14 cellular contexts compared by ENCODE assay signal in genomic region chr1:221911714-221912113, GRCh38.
A peak's percentile ranks its signal among the peaks of the same experiment; 100 is the strongest.
DNase-seq lines count a peak whose midpoint lies in the region; ATAC-seq and TF ChIP-seq lines count a peak whose summit lies in the region.
"Had no signal": no experiment of that assay in that cellular context is flagged by ENCODE, and none has a peak within 500 bp of the region (broad histone marks: within the 10 kb centered on the region; RNA-seq: fewer than 3 reads in every experiment).

No MANE protein-coding gene starts in this region.

- no peaks in the 10 kb centered on the region for H4K20me1 ChIP-seq in KMS-11 (ENCODE audit: insufficient read depth)

- H3K4me2 ChIP-seq in KMS-11, result peak overlapping the region; percentile 28; the same call in 1 of the 2 replicates

- no peak for TF ChIP-seq CTCF in KMS-11 (conservative IDR thresholded peaks at IDR 0.05; ENCODE audit: low read depth, low read length)
- no peak for TF ChIP-seq CTCF in brain microvascular endothelial cell (IDR thresholded peaks at IDR 0.05; ENCODE audit: low read depth, low read length, missing control alignments)

- 63 to 70% methylated on average over 1 of the region's 1 CpG for WGBS in aorta, 2 donors

- no peaks in the 10 kb centered on the region for H3K9me3 ChIP-seq in aorta (ENCODE audit: control insufficient read depth, low read length)
- H3K9me3 ChIP-seq: Caco-2 had no signal

- H3K27ac ChIP-seq in KMS-11 (no peak overlapping the region), aorta (ENCODE audit: low read depth in 1 of 2, low read length in 2 of 2) (no peak overlapping the region), brain microvascular endothelial cell (no peak overlapping the region)
- H3K27ac ChIP-seq: VCaP had no signal

- ATAC-seq in GM18505 (IDR thresholded peaks at IDR 0.05; ENCODE audit: unreplicated experiment) (peak; percentile 74), GM19395 (IDR thresholded peaks at IDR 0.05; ENCODE audit: unreplicated experiment) (peak; percentile 81), HG02870 (IDR thresholded peaks at IDR 0.05; ENCODE audit: unreplicated experiment) (peak; percentile 70), GM19397 (IDR thresholded peaks at IDR 0.05; ENCODE audit: unreplicated experiment) (no peak), aorta (ENCODE audit: low FRiP score) (no peak), HG03520 (IDR thresholded peaks at IDR 0.05; ENCODE audit: unreplicated experiment) (no peak)
- ATAC-seq: activated CD8-positive, alpha-beta memory T cell treated with anti-CD3 and anti-CD28 coated beads, Interleukin-2, amount 10 ng/mL, durations not matched to agents 7 days and 5 days had no signal

- no peak overlapping the region for H2AFZ ChIP-seq in KMS-11 (ENCODE audit: low read depth)

- no peak overlapping the region for H3K9ac ChIP-seq in KMS-11

- H3K27me3 ChIP-seq in KMS-11 (ENCODE audit: insufficient read depth, low read depth) (no peaks in the 10 kb centered on the region), aorta (ENCODE audit: control insufficient read depth in 1 of 2, insufficient read depth in 2 of 2, low read length in 1 of 2) (no peaks in the 10 kb centered on the region), brain microvascular endothelial cell (replicated peaks) (no peaks in the 10 kb centered on the region)

- H3K4me3 ChIP-seq in KMS-11 (IDR thresholded peaks at IDR 0.05; ENCODE audit: insufficient read depth, low read depth, low read length) (no peak overlapping the region), aorta (ENCODE audit: low read length in 2 of 2) (no peak overlapping the region), brain microvascular endothelial cell (ENCODE audit: low read depth, low read length) (no peak overlapping the region)

- no peaks in the 10 kb centered on the region for H3K36me3 ChIP-seq in KMS-11 (ENCODE audit: insufficient read depth)
- no peaks in the 10 kb centered on the region for H3K36me3 ChIP-seq in aorta (ENCODE audit: control insufficient read depth in 1 of 2, insufficient read depth in 2 of 2, low read length in 1 of 2)
- no peaks in the 10 kb centered on the region for H3K36me3 ChIP-seq in brain microvascular endothelial cell (replicated peaks)

- in situ Hi-C loops in brain microvascular endothelial cell (cut with HindIII; ENCODE audit: low pct_ligation_motif_present, low sequenced_read_pairs), result no loop called here

- intact Hi-C loops in aorta (cut with DNase I), result no loop called here

- no peak for TF ChIP-seq POLR2A in GM18505 (IDR thresholded peaks at IDR 0.05; ENCODE audit: borderline replicate concordance, extremely low read depth, insufficient read depth, insufficient read length)

- H3K79me2 ChIP-seq in KMS-11 (ENCODE audit: insufficient read depth, low read depth), result no peaks in the 10 kb centered on the region

- DNase-seq in aorta (no peak), brain microvascular endothelial cell (no peak)
- DNase-seq: activated CD8-positive, alpha-beta memory T cell treated with anti-CD3 and anti-CD28 coated beads, Interleukin-2, amount 10 ng/mL, durations not matched to agents 7 days and 5 days; activated gamma-delta T cell treated with Interleukin-2 at 50 U/mL for 16 hours; Caco-2; hypothalamus; NCI-H1417 treated with DMSO at 0.1 percent for 48 hours had no signal

- peaks cover 15% of the 10 kb centered on the region for H3K4me1 ChIP-seq in KMS-11 (ENCODE audit: low read depth, poor library complexity, severe bottlenecking)
- H3K4me1 ChIP-seq in aorta (ENCODE audit: control insufficient read depth in 1 of 2, insufficient read depth in 2 of 2, low read length in 2 of 2), result no peaks in the 10 kb centered on the region
- H3K4me1 ChIP-seq: Caco-2 had no signal

Comparison
In these comparisons a context has a peak if more than half of its experiments do, and no peak if none do; other contexts are left out.
1. ATAC-seq: peak in GM18505 (single experiment), GM19395 (single experiment) and HG02870 (single experiment); none in GM19397 (single experiment), aorta (single experiment) and HG03520 (single experiment).